Comparison of ENCODE assay signal across 8 cellular contexts in genomic region chr13:20702945-20703784, GRCh38. TPM values are rescaled to one million over a fixed set of nuclear protein-coding genes. Genes with fewer than 3 reads are reported as not detected.
A peak's percentile ranks its signal among the peaks of the same experiment; 100 is the strongest.
DNase-seq lines count a peak whose midpoint lies in the region; ATAC-seq and TF ChIP-seq lines count a peak whose summit lies in the region.

A gene with protein sequence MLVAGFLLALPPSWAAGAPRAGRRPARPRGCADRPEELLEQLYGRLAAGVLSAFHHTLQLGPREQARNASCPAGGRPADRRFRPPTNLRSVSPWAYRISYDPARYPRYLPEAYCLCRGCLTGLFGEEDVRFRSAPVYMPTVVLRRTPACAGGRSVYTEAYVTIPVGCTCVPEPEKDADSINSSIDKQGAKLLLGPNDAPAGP (plus strand): TSS chr13:20703699. CDS start chr13:20704002, 303 bp downstream.

- H3K27me3 Mint-ChIP-seq in MCF 10A (ENCODE audit: insufficient read depth, unreplicated experiment): no peaks in the 10 kb centered on the region

- H3K27ac ChIP-seq in SU-DHL-6 (ENCODE audit: low read depth, low read length): no peak within 1 kb of the TSS

- intact Hi-C loops in MCF 10A (cut with micrococcal nuclease): loop anchor here (5.0 to 10.0 kb wide), 3 partner anchors 136 to 506 kb away; partner anchors contain the start of genes CRYL1 and IFT88

- BruUV-seq in MCF 10A (replicated peaks; lab: Mats Ljungman, UMichigan): no TSS peak

- CTCF ChIA-PET in MCF 10A (lab: Yijun Ruan, JAX): interaction anchor here (0.6 to 2.0 kb wide), 5 partner anchors 22 to 767 kb away, joined by 3 to 11 read pairs (median 4); no protein-coding TSS in a partner anchor

- no peak for DNase-seq in AG09309 (ENCODE audit: low read depth)
- DNase-seq in MCF 10A (ENCODE audit: unreplicated experiment): no peak
- DNase-seq in kidney epithelial cell (ENCODE audit: low read depth): no peak
- DNase-seq in stimulated activated CD4-positive, alpha-beta T cell treated with anti-CD3 and anti-CD28 coated beads, Interleukin-2, amount 100 ng/mL, for 4 hours (ENCODE audit: low read depth): peak; percentile 38
- DNase-seq in amniotic stem cell (lab: John Stamatoyannopoulos, UW): no peak

- TF ChIP-seq CTCF in AG09309 (IDR thresholded peaks at IDR 0.05; ENCODE audit: control insufficient read depth, insufficient read depth, low read depth, low read length, missing control alignments) (no peak), SU-DHL-6 (IDR thresholded peaks at IDR 0.05; ENCODE audit: insufficient read depth, low read length, poor library complexity, severe bottlenecking) (no peak), MCF 10A (IDR thresholded peaks at IDR 0.05; ENCODE audit: unreplicated experiment) (no peak), kidney epithelial cell (IDR thresholded peaks at IDR 0.05; ENCODE audit: insufficient read depth, low read length, poor library complexity, severe bottlenecking) (no peak)

- H3K4me1 Mint-ChIP-seq in MCF 10A (ENCODE audit: insufficient read depth, unreplicated experiment): no peaks in the 10 kb centered on the region

- H3K9ac ChIP-seq in SU-DHL-6 (ENCODE audit: low read length): peak within 1 kb of the TSS; percentile 63

- POLR2A ChIA-PET in MCF 10A (lab: Yijun Ruan, JAX): interaction anchor here (0.9 kb wide), 1 partner anchor 26 kb away, joined by 3 read pairs; no protein-coding TSS in a partner anchor

- H3K4me2 ChIP-seq in SU-DHL-6 (ENCODE audit: low read depth, low read length, poor library complexity, severe bottlenecking): peak within 1 kb of the TSS; percentile 89

- H3K9me3 ChIP-seq in SU-DHL-6 (ENCODE audit: insufficient read depth, low read length): no peaks in the 10 kb centered on the region

- no peaks in the 10 kb centered on the region for H3K79me2 ChIP-seq in SU-DHL-6 (ENCODE audit: insufficient read depth, low read length)

- no peaks in the 10 kb centered on the region for H3K9me3 Mint-ChIP-seq in MCF 10A (ENCODE audit: unreplicated experiment)

- peak within 1 kb of the TSS; percentile 92 for H2AFZ ChIP-seq in SU-DHL-6 (ENCODE audit: low read depth, low read length, severe bottlenecking)

- H3F3A ChIP-seq in SU-DHL-6 (ENCODE audit: insufficient read depth): no peaks in the 10 kb centered on the region

- ATAC-seq in GM18858 (IDR thresholded peaks at IDR 0.05; ENCODE audit: unreplicated experiment) (peak; percentile 14), HG03095 (IDR thresholded peaks at IDR 0.05; ENCODE audit: unreplicated experiment) (peak; percentile 20)

- H3K4me3 ChIP-seq in AG09309 (ENCODE audit: control insufficient read depth, low read depth, low read length) (peak within 1 kb of the TSS; percentile 46), SU-DHL-6 (ENCODE audit: insufficient read depth, low read length, poor library complexity, severe bottlenecking) (peak within 1 kb of the TSS; percentile 75), kidney epithelial cell (ENCODE audit: low read depth, low read length) (peak within 1 kb of the TSS; percentile 56)

- no peaks in the 10 kb centered on the region for H4K20me1 ChIP-seq in SU-DHL-6 (ENCODE audit: low read depth, low read length)

- no peaks in the 10 kb centered on the region for H3K27me3 ChIP-seq in SU-DHL-6 (ENCODE audit: low read length)
- H3K27me3 ChIP-seq in kidney epithelial cell (ENCODE audit: control insufficient read depth, insufficient read depth, low read length): peaks cover 2% of the 10 kb centered on the region

- H3K4me3 Mint-ChIP-seq in MCF 10A (ENCODE audit: unreplicated experiment): peak within 1 kb of the TSS; percentile 77

- no peaks in the 10 kb centered on the region for H3K36me3 Mint-ChIP-seq in MCF 10A (ENCODE audit: insufficient read depth, unreplicated experiment)

- no peaks in the 10 kb centered on the region for H3K9me2 ChIP-seq in SU-DHL-6 (replicated peaks; ENCODE audit: insufficient read depth, low read length)

- no peak within 1 kb of the TSS for H3K27ac Mint-ChIP-seq in MCF 10A (ENCODE audit: low read depth, unreplicated experiment)

- H3K36me3 ChIP-seq in SU-DHL-6 (ENCODE audit: low read length) (no peaks in the 10 kb centered on the region), kidney epithelial cell (ENCODE audit: control insufficient read depth, insufficient read depth, low read length) (no peaks in the 10 kb centered on the region)

RNA-seq across cellular contexts. Expression of the gene that starts here (rescaled TPM):
- total RNA-seq in MCF 10A (2022): 0.44 and 0.54 TPM in 2 replicates
- 0.46 and 0.89 TPM in 2 replicates for total RNA-seq in kidney epithelial cell
